In the genomic region with DNA sequence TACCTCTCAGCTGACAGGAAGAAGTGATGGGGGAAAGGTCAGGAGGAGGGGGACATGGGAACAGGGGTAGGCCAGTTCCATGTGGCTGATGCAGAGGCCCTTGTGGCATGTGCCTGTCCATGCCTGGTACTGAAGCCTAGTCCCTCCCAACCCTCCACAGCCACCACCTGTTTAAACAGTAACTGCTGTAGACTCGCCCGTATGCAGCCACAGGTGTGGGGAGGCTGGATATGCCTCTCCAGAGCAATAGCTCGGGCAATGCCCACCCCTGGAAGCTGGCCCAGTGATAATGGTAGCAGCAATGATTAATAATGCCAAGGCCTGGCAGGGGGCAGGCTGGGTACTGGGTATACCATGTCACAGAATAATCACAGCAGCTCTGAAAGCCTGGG, we compare ENCODE assay signal across 1 cellular context.
TF ChIP-seq lines count a peak whose summit lies in the region.

No MANE protein-coding gene starts in this region.

TF ChIP-seq in GM12878, 131 proteins besides CTCF, POLR2A, EP300 and RAD21:
- TF ChIP-seq SIN3A (IDR thresholded peaks at IDR 0.05; ENCODE audit: low read depth, low read length): no peak
- no peak for TF ChIP-seq RAD51 (IDR thresholded peaks at IDR 0.05)
- TF ChIP-seq, protein P1, sequence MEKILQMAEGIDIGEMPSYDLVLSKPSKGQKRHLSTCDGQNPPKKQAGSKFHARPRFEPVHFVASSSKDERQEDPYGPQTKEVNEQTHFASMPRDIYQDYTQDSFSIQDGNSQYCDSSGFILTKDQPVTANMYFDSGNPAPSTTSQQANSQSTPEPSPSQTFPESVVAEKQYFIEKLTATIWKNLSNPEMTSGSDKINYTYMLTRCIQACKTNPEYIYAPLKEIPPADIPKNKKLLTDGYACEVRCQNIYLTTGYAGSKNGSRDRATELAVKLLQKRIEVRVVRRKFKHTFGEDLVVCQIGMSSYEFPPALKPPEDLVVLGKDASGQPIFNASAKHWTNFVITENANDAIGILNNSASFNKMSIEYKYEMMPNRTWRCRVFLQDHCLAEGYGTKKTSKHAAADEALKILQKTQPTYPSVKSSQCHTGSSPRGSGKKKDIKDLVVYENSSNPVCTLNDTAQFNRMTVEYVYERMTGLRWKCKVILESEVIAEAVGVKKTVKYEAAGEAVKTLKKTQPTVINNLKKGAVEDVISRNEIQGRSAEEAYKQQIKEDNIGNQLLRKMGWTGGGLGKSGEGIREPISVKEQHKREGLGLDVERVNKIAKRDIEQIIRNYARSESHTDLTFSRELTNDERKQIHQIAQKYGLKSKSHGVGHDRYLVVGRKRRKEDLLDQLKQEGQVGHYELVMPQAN (conservative IDR thresholded peaks at IDR 0.05): no peak
- no peak for TF ChIP-seq NBN (IDR thresholded peaks at IDR 0.05)
- no peak for TF ChIP-seq SP1 (IDR thresholded peaks at IDR 0.05; ENCODE audit: low read depth, low read length)
- no peak for TF ChIP-seq CBX3 (IDR thresholded peaks at IDR 0.05; ENCODE audit: borderline replicate concordance, low read depth)
- TF ChIP-seq, protein P2, sequence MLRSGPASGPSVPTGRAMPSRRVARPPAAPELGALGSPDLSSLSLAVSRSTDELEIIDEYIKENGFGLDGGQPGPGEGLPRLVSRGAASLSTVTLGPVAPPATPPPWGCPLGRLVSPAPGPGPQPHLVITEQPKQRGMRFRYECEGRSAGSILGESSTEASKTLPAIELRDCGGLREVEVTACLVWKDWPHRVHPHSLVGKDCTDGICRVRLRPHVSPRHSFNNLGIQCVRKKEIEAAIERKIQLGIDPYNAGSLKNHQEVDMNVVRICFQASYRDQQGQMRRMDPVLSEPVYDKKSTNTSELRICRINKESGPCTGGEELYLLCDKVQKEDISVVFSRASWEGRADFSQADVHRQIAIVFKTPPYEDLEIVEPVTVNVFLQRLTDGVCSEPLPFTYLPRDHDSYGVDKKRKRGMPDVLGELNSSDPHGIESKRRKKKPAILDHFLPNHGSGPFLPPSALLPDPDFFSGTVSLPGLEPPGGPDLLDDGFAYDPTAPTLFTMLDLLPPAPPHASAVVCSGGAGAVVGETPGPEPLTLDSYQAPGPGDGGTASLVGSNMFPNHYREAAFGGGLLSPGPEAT (IDR thresholded peaks at IDR 0.05; ENCODE audit: low read depth): no peak
- no peak for TF ChIP-seq SUPT20H (IDR thresholded peaks at IDR 0.05; ENCODE audit: borderline replicate concordance, control insufficient read depth, low read depth, low read length)
